16 cellular contexts compared by ENCODE assay signal in the genomic region with DNA sequence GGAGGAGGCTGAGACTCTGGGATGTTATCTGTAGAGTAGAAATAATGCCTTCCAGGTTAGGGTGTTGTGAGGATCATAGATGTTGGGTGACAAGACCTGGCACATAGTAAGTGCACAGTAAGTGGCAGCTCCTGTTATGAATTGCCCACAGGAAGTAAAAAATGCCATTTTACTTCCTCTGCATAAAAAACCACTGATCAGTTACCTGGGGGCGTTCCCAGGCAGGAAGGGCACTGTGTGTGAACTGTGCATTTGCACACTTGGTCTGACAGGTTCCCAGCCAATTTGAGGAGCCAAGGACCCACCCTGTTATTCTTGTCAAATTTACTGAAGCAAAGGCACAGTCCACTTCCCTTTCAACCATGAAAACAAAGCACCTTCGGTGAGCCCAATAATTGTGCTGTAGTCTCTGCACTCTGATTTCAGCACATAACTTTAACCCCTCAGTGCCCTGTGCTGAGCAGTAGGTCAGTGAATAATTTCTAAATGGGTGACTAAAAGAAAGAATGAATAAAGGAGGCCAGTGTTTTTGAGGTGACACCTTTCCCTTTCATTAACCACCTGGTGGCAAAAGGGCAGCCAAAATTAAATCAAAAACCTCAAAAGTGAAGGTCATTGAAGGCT.
DNase-seq lines count a peak whose midpoint lies in the region; ATAC-seq and TF ChIP-seq lines count a peak whose summit lies in the region.
"Had no signal": no experiment of that assay in that cellular context is flagged by ENCODE, and none has a peak within 500 bp of the region (broad histone marks: within the 10 kb centered on the region; RNA-seq: fewer than 3 reads in every experiment).

No MANE protein-coding gene starts in this region.

- no peak overlapping the region for H3K4me3 ChIP-seq in endodermal cell (ENCODE audit: low read length)
- H3K4me3 ChIP-seq: sigmoid colon had no signal

- no peak for TF ChIP-seq CTCF in endodermal cell (conservative IDR thresholded peaks at IDR 0.05)

- no peaks in the 10 kb centered on the region for H3K27me3 ChIP-seq in endodermal cell (ENCODE audit: control insufficient read depth, insufficient read depth, low read length, poor library complexity, severe bottlenecking)
- H3K27me3 ChIP-seq: sigmoid colon had no signal

- in situ Hi-C loops in KBM-7 (cut with MboI; ENCODE audit: low pct_unique_long_range_greater_than_20kb, low sequenced_read_pairs): no loop called here

- no peaks in the 10 kb centered on the region for H3K27me3 Mint-ChIP-seq in activated CD8-positive, alpha-beta memory T cell treated with anti-CD3 and anti-CD28 coated beads, Interleukin-2, amount 10 ng/mL, durations not matched to agents 7 days and 5 days
- H3K27me3 Mint-ChIP-seq in activated naive CD4-positive, alpha-beta T cell treated with anti-CD3 and anti-CD28 coated beads for 36 hours (ENCODE audit: low read depth): no peaks in the 10 kb centered on the region
- H3K27me3 Mint-ChIP-seq in natural killer cell treated with Interleukin-12 subunit alpha and Interleukin-12 subunit beta and Interleukin-15 and Interleukin-18, amount 100 ng/mL, for 72 hours: no peaks in the 10 kb centered on the region
- no peaks in the 10 kb centered on the region for H3K27me3 Mint-ChIP-seq in endodermal cell (ENCODE audit: insufficient read depth)

- 88 to 90% methylated on average over 1 to 2 of the region's 2 CpGs for WGBS in endodermal cell (ENCODE audit: insufficient coverage in 1 of 2, insufficient read length in 1 of 2), 2 experiments

- no peak overlapping the region for H3K4me3 Mint-ChIP-seq in activated CD8-positive, alpha-beta memory T cell treated with anti-CD3 and anti-CD28 coated beads, Interleukin-2, amount 10 ng/mL, durations not matched to agents 7 days and 5 days
- H3K4me3 Mint-ChIP-seq in activated naive CD4-positive, alpha-beta T cell treated with anti-CD3 and anti-CD28 coated beads for 36 hours: peak overlapping the region; percentile 25
- H3K4me3 Mint-ChIP-seq in natural killer cell treated with Interleukin-12 subunit alpha and Interleukin-12 subunit beta and Interleukin-15 and Interleukin-18, amount 100 ng/mL, for 72 hours: peak overlapping the region; percentile 66
- H3K4me3 Mint-ChIP-seq in endodermal cell: no peak overlapping the region
- H3K4me3 Mint-ChIP-seq: HFFc6 had no signal

- CTCF ChIA-PET in activated CD8-positive, alpha-beta memory T cell treated with anti-CD3 and anti-CD28 coated beads, Interleukin-2, amount 10 ng/mL, durations not matched to agents 7 days and 5 days (lab: Charles Lee): interaction anchor here (0.6 to 1.5 kb wide), 5 partner anchors 10 to 43 kb away, joined by 3 to 5 read pairs (median 3); no protein-coding TSS in a partner anchor
- CTCF ChIA-PET in activated naive CD4-positive, alpha-beta T cell treated with anti-CD3 and anti-CD28 coated beads for 36 hours (lab: Charles Lee): interaction anchor here (0.6 to 4.3 kb wide), 8 partner anchors 8 to 99 kb away, joined by 3 to 14 read pairs (median 4); no protein-coding TSS in a partner anchor

- H3K9me3 ChIP-seq in endodermal cell (ENCODE audit: control insufficient read depth, low read length): no peaks in the 10 kb centered on the region
- H3K9me3 ChIP-seq: sigmoid colon had no signal

- peaks cover 12% of the 10 kb centered on the region for H3K4me1 ChIP-seq in endodermal cell (ENCODE audit: control insufficient read depth, insufficient read depth, low read length)

- no peaks in the 10 kb centered on the region for H3K36me3 ChIP-seq in endodermal cell (ENCODE audit: control insufficient read depth, insufficient read depth, low read length)
- H3K36me3 ChIP-seq: sigmoid colon had no signal

- peak overlapping the region; percentile 59 for H3K27ac Mint-ChIP-seq in activated CD8-positive, alpha-beta memory T cell treated with anti-CD3 and anti-CD28 coated beads, Interleukin-2, amount 10 ng/mL, durations not matched to agents 7 days and 5 days
- peak overlapping the region; percentile 7 for H3K27ac Mint-ChIP-seq in activated naive CD4-positive, alpha-beta T cell treated with anti-CD3 and anti-CD28 coated beads for 36 hours
- H3K27ac Mint-ChIP-seq in natural killer cell treated with Interleukin-12 subunit alpha and Interleukin-12 subunit beta and Interleukin-15 and Interleukin-18, amount 100 ng/mL, for 72 hours: peak overlapping the region; percentile 50 to 83
- H3K27ac Mint-ChIP-seq in endodermal cell: no peak overlapping the region
- H3K27ac Mint-ChIP-seq: HFFc6 had no signal

- peak; percentile 72 for ATAC-seq in activated CD8-positive, alpha-beta memory T cell treated with anti-CD3 and anti-CD28 coated beads, Interleukin-2, amount 10 ng/mL, durations not matched to agents 7 days and 5 days
- ATAC-seq in natural killer cell treated with Interleukin-12 subunit alpha and Interleukin-12 subunit beta and Interleukin-15 and Interleukin-18, amount 100 ng/mL, for 72 hours: peak; percentile 66 to 73
- ATAC-seq in HG03280 (IDR thresholded peaks at IDR 0.05; ENCODE audit: unreplicated experiment): no peak

- no peak overlapping the region for H3K9ac ChIP-seq in endodermal cell (ENCODE audit: extremely low read depth, low read length, poor library complexity, severe bottlenecking)

- H3K27ac ChIP-seq in endodermal cell (ENCODE audit: low read depth, low read length): no peak overlapping the region
- H3K27ac ChIP-seq: sigmoid colon had no signal

- peaks cover 47% of the 10 kb centered on the region for H3K4me1 Mint-ChIP-seq in activated CD8-positive, alpha-beta memory T cell treated with anti-CD3 and anti-CD28 coated beads, Interleukin-2, amount 10 ng/mL, durations not matched to agents 7 days and 5 days
- peaks cover 85% of the 10 kb centered on the region for H3K4me1 Mint-ChIP-seq in activated naive CD4-positive, alpha-beta T cell treated with anti-CD3 and anti-CD28 coated beads for 36 hours (ENCODE audit: low read depth)
- H3K4me1 Mint-ChIP-seq in natural killer cell treated with Interleukin-12 subunit alpha and Interleukin-12 subunit beta and Interleukin-15 and Interleukin-18, amount 100 ng/mL, for 72 hours (ENCODE audit: low read depth in 2 of 2): peaks cover 33 to 37% of the 10 kb centered on the region in 2 donors
- H3K4me1 Mint-ChIP-seq in endodermal cell: peaks cover 28% of the 10 kb centered on the region

- H3K36me3 Mint-ChIP-seq in activated CD8-positive, alpha-beta memory T cell treated with anti-CD3 and anti-CD28 coated beads, Interleukin-2, amount 10 ng/mL, durations not matched to agents 7 days and 5 days: peaks cover 15% of the 10 kb centered on the region
- H3K36me3 Mint-ChIP-seq in activated naive CD4-positive, alpha-beta T cell treated with anti-CD3 and anti-CD28 coated beads for 36 hours (ENCODE audit: low read depth): no peaks in the 10 kb centered on the region
- no peaks in the 10 kb centered on the region for H3K36me3 Mint-ChIP-seq in natural killer cell treated with Interleukin-12 subunit alpha and Interleukin-12 subunit beta and Interleukin-15 and Interleukin-18, amount 100 ng/mL, for 72 hours
- H3K36me3 Mint-ChIP-seq in endodermal cell (ENCODE audit: low read depth): no peaks in the 10 kb centered on the region

- no peaks in the 10 kb centered on the region for H3K9me3 Mint-ChIP-seq in activated CD8-positive, alpha-beta memory T cell treated with anti-CD3 and anti-CD28 coated beads, Interleukin-2, amount 10 ng/mL, durations not matched to agents 7 days and 5 days (ENCODE audit: low read depth)
- H3K9me3 Mint-ChIP-seq in activated naive CD4-positive, alpha-beta T cell treated with anti-CD3 and anti-CD28 coated beads for 36 hours: no peaks in the 10 kb centered on the region
- no peaks in the 10 kb centered on the region for H3K9me3 Mint-ChIP-seq in natural killer cell treated with Interleukin-12 subunit alpha and Interleukin-12 subunit beta and Interleukin-15 and Interleukin-18, amount 100 ng/mL, for 72 hours
- no peaks in the 10 kb centered on the region for H3K9me3 Mint-ChIP-seq in endodermal cell
- H3K9me3 Mint-ChIP-seq: HFFc6 had no signal

- peak; percentile 67 for DNase-seq in activated CD8-positive, alpha-beta memory T cell treated with anti-CD3 and anti-CD28 coated beads, Interleukin-2, amount 10 ng/mL, durations not matched to agents 7 days and 5 days
- no peak for DNase-seq in activated CD8-positive, alpha-beta memory T cell treated with anti-CD3 and anti-CD28 coated beads for 24 hours
- DNase-seq in KBM-7: peak; percentile 48
- DNase-seq in activated naive CD4-positive, alpha-beta T cell treated with anti-CD3 and anti-CD28 coated beads for 36 hours: peak; percentile 70
- no peak for DNase-seq in natural killer cell treated with Interleukin-12 subunit alpha and Interleukin-12 subunit beta and Interleukin-15 and Interleukin-18, amount 100 ng/mL, for 72 hours (ENCODE audit: low spot score)
- DNase-seq in kidney glomerular epithelial cell (lab: John Stamatoyannopoulos, UW): no peak
- no peak for DNase-seq in endodermal cell
- DNase-seq: anterior cingulate cortex, HFFc6, hypothalamus, MM.1S, NCI-H2081, NCI-H774, RPMI8226, sigmoid colon had no signal

- intact Hi-C loops in activated naive CD4-positive, alpha-beta T cell treated with anti-CD3 and anti-CD28 coated beads for 36 hours (cut with micrococcal nuclease): loop anchor here (1.0 to 2.0 kb wide), 3 partner anchors 9 to 43 kb away; no protein-coding TSS in a partner anchor

Comparison
In these comparisons a context has a peak if more than half of its experiments do, and no peak if none do; other contexts are left out.
1. DNase-seq: peak in activated CD8-positive, alpha-beta memory T cell treated with anti-CD3 and anti-CD28 coated beads, Interleukin-2, amount 10 ng/mL, durations not matched to agents 7 days and 5 days (single experiment), KBM-7 (single experiment) and activated naive CD4-positive, alpha-beta T cell treated with anti-CD3 and anti-CD28 coated beads for 36 hours (single experiment); none in activated CD8-positive, alpha-beta memory T cell treated with anti-CD3 and anti-CD28 coated beads for 24 hours (single experiment), natural killer cell treated with Interleukin-12 subunit alpha and Interleukin-12 subunit beta and Interleukin-15 and Interleukin-18, amount 100 ng/mL, for 72 hours (single experiment), kidney glomerular epithelial cell (single experiment) and endodermal cell (single experiment).
2. H3K4me3 Mint-ChIP-seq: peak in activated naive CD4-positive, alpha-beta T cell treated with anti-CD3 and anti-CD28 coated beads for 36 hours (single experiment) and natural killer cell treated with Interleukin-12 subunit alpha and Interleukin-12 subunit beta and Interleukin-15 and Interleukin-18, amount 100 ng/mL, for 72 hours (single experiment); none in activated CD8-positive, alpha-beta memory T cell treated with anti-CD3 and anti-CD28 coated beads, Interleukin-2, amount 10 ng/mL, durations not matched to agents 7 days and 5 days (single experiment) and endodermal cell (single experiment).